13 cellular contexts compared by ENCODE assay signal in the genomic region with DNA sequence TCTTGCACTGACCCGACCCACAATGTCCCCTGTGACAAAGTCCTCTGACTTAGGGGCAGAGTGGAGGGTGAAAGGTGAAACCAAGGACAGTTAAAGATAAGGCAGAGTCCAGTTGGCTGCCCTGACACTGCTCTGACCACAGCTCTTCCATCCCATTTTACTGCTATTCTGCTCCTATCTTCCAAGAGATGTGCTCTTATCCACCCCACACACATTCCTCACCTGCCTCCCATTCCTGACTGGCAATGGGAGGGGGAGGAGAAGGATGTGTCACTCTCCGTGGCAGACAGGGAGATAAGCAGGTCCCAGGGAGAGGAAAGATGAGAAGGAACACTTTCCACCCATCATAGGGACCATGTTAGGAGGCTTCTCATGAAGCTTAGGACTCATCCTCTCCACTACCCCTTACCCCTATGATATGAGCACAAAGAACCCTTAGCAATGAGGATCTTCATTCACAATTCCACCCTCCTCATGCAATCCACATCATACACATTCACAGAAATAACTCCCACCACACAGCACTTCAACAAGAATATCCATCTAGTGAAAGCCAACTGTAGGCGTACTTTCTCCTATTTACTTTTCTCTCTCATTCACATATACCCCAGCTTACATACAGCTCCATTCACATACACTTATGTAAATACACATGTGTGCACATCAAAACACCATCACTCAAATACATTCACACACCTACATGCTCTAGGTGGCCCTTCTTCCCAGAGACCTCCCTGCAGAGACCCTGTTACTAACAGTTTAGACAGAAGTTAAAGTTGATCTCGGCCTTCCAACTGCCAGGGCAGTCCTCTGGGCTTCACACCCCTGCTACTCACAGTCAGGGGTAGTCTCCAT. TPM values are rescaled to one million over a fixed set of nuclear protein-coding genes. Genes with fewer than 3 reads are reported as not detected.
DNase-seq lines count a peak whose midpoint lies in the region; ATAC-seq and TF ChIP-seq lines count a peak whose summit lies in the region.
"Had no signal": no experiment of that assay in that cellular context is flagged by ENCODE, and none has a peak within 500 bp of the region (broad histone marks: within the 10 kb centered on the region; RNA-seq: fewer than 3 reads in every experiment).

No MANE protein-coding gene starts in this region.

- H3K4me1 Mint-ChIP-seq in CD4-positive, alpha-beta T cell (ENCODE audit: low read depth) = peaks cover 2% of the 10 kb centered on the region
- peaks cover 6 to 13% (median 6%) of the 10 kb centered on the region in 3 donors for H3K4me1 Mint-ChIP-seq in IgD-negative memory B cell
- peaks cover 18 to 19% of the 10 kb centered on the region in 2 donors for H3K4me1 Mint-ChIP-seq in natural killer cell treated with Interleukin-12 subunit alpha and Interleukin-12 subunit beta and Interleukin-15 and Interleukin-18, amount 100 ng/mL, for 72 hours (ENCODE audit: low read depth in 2 of 2)

- H3K27ac ChIP-seq in CD4-positive, alpha-beta T cell (ENCODE audit: low read depth, low read length) = no peak overlapping the region
- H3K27ac ChIP-seq: KMS-11, ovary, transverse colon had no signal

- CTCF ChIA-PET in CD4-positive, alpha-beta T cell (lab: Charles Lee) = no interaction called here

- ATAC-seq in CD4-positive, alpha-beta T cell (ENCODE audit: poor library complexity) = no peak
- ATAC-seq in natural killer cell treated with Interleukin-12 subunit alpha and Interleukin-12 subunit beta and Interleukin-15 and Interleukin-18, amount 100 ng/mL, for 72 hours = no peak

- in situ Hi-C loops in KBM-7 (cut with MboI; ENCODE audit: low pct_unique_long_range_greater_than_20kb, low sequenced_read_pairs) = loop anchor here (25.0 kb wide), 1 partner anchor 112 kb away; no protein-coding TSS in a partner anchor

- H3K27me3 ChIP-seq in CD4-positive, alpha-beta T cell (ENCODE audit: control insufficient read depth, insufficient read depth, low read length) = no peaks in the 10 kb centered on the region
- H3K27me3 ChIP-seq: ovary, transverse colon had no signal

- no peak for TF ChIP-seq CTCF in CD4-positive, alpha-beta T cell (IDR thresholded peaks at IDR 0.05)

- peak overlapping the region; percentile 45 for H3K4me3 Mint-ChIP-seq in CD4-positive, alpha-beta T cell
- peak overlapping the region in 3 of 4 donors; percentile 0 to 65 (median 35) for H3K4me3 Mint-ChIP-seq in IgD-negative memory B cell
- H3K4me3 Mint-ChIP-seq in natural killer cell treated with Interleukin-12 subunit alpha and Interleukin-12 subunit beta and Interleukin-15 and Interleukin-18, amount 100 ng/mL, for 72 hours = peak overlapping the region; percentile 1
- H3K4me3 Mint-ChIP-seq: activated naive CD4-positive, alpha-beta T cell treated with anti-CD3 and anti-CD28 coated beads, Interleukin-2, amount 10 ng/mL, durations not matched to agents 7 days and 5 days had no signal

- H3K9me3 ChIP-seq in CD4-positive, alpha-beta T cell (ENCODE audit: control insufficient read depth, low read length) = no peaks in the 10 kb centered on the region
- H3K9me3 ChIP-seq: ovary, transverse colon had no signal

- intact Hi-C loops in CD4-positive, alpha-beta T cell (cut with DNase I, micrococcal nuclease) = no loop called here

- no peak for DNase-seq in CD4-positive, alpha-beta T cell
- DNase-seq in glomerular visceral epithelial cell (ENCODE audit: extremely low spot score) (peak; percentile 21), KG1 (lab: John Stamatoyannopoulos, UW) (no peak), KBM-7 (no peak), DMS 273 (lab: John Stamatoyannopoulos, UW; ENCODE audit: unreplicated experiment) (no peak), SK-N-DZ (ENCODE audit: low spot score) (no peak)
- no peak for DNase-seq in natural killer cell treated with Interleukin-12 subunit alpha and Interleukin-12 subunit beta and Interleukin-15 and Interleukin-18, amount 100 ng/mL, for 72 hours (ENCODE audit: low spot score)
- DNase-seq: activated naive CD4-positive, alpha-beta T cell treated with anti-CD3 and anti-CD28 coated beads, Interleukin-2, amount 10 ng/mL, durations not matched to agents 7 days and 5 days; CD4-positive, alpha-beta memory T cell; transverse colon had no signal

- H3K9me3 Mint-ChIP-seq in CD4-positive, alpha-beta T cell = no peaks in the 10 kb centered on the region
- H3K9me3 Mint-ChIP-seq in IgD-negative memory B cell = no peaks in the 10 kb centered on the region
- H3K9me3 Mint-ChIP-seq in natural killer cell treated with Interleukin-12 subunit alpha and Interleukin-12 subunit beta and Interleukin-15 and Interleukin-18, amount 100 ng/mL, for 72 hours = no peaks in the 10 kb centered on the region
- H3K9me3 Mint-ChIP-seq: activated naive CD4-positive, alpha-beta T cell treated with anti-CD3 and anti-CD28 coated beads, Interleukin-2, amount 10 ng/mL, durations not matched to agents 7 days and 5 days; CD4-positive, alpha-beta memory T cell had no signal

- POLR2A ChIA-PET in CD4-positive, alpha-beta T cell (lab: Charles Lee) = no interaction called here

- no peak overlapping the region for H3K27ac Mint-ChIP-seq in CD4-positive, alpha-beta T cell
- no peak overlapping the region for H3K27ac Mint-ChIP-seq in IgD-negative memory B cell
- no peak overlapping the region for H3K27ac Mint-ChIP-seq in natural killer cell treated with Interleukin-12 subunit alpha and Interleukin-12 subunit beta and Interleukin-15 and Interleukin-18, amount 100 ng/mL, for 72 hours
- H3K27ac Mint-ChIP-seq: activated naive CD4-positive, alpha-beta T cell treated with anti-CD3 and anti-CD28 coated beads, Interleukin-2, amount 10 ng/mL, durations not matched to agents 7 days and 5 days had no signal

- no peaks in the 10 kb centered on the region for H3K36me3 Mint-ChIP-seq in CD4-positive, alpha-beta T cell (ENCODE audit: low read depth)
- no peaks in the 10 kb centered on the region for H3K36me3 Mint-ChIP-seq in IgD-negative memory B cell
- no peaks in the 10 kb centered on the region for H3K36me3 Mint-ChIP-seq in natural killer cell treated with Interleukin-12 subunit alpha and Interleukin-12 subunit beta and Interleukin-15 and Interleukin-18, amount 100 ng/mL, for 72 hours
- H3K36me3 Mint-ChIP-seq: activated naive CD4-positive, alpha-beta T cell treated with anti-CD3 and anti-CD28 coated beads, Interleukin-2, amount 10 ng/mL, durations not matched to agents 7 days and 5 days; CD4-positive, alpha-beta memory T cell had no signal

- H3K27me3 Mint-ChIP-seq in CD4-positive, alpha-beta T cell = peaks cover 7% of the 10 kb centered on the region
- no peaks in the 10 kb centered on the region for H3K27me3 Mint-ChIP-seq in IgD-negative memory B cell
- no peaks in the 10 kb centered on the region for H3K27me3 Mint-ChIP-seq in natural killer cell treated with Interleukin-12 subunit alpha and Interleukin-12 subunit beta and Interleukin-15 and Interleukin-18, amount 100 ng/mL, for 72 hours

RNA-seq across cellular contexts. Expression of a gene that starts 6.6 kb away (rescaled TPM):
- not detected for total RNA-seq in CD4-positive, alpha-beta T cell
- not detected for polyA plus RNA-seq in IgD-negative memory B cell
- not detected for total RNA-seq in natural killer cell treated with Interleukin-12 subunit alpha and Interleukin-12 subunit beta and Interleukin-15 and Interleukin-18, amount 100 ng/mL, for 72 hours
- not detected in 2 replicates for polyA plus RNA-seq in SK-N-DZ (2014; cell fraction: cytosol; rRNA removed)
- 0.03 and 0.12 TPM in 2 replicates for polyA plus RNA-seq in SK-N-DZ (2014; cell fraction: nucleus; rRNA removed)
- total RNA-seq: CD4-positive, alpha-beta memory T cell had no signal
- polyA plus RNA-seq: CD4-positive, alpha-beta memory T cell had no signal

RNA-seq across cellular contexts. Expression of a gene that starts 7.9 kb away (rescaled TPM):
- not detected for total RNA-seq in CD4-positive, alpha-beta T cell
- not detected for polyA plus RNA-seq in IgD-negative memory B cell
- not detected for total RNA-seq in natural killer cell treated with Interleukin-12 subunit alpha and Interleukin-12 subunit beta and Interleukin-15 and Interleukin-18, amount 100 ng/mL, for 72 hours
- 0.73 and 1.9 TPM in 2 replicates for polyA plus RNA-seq in SK-N-DZ (2014; cell fraction: cytosol; rRNA removed)
- 0.15 and 0.83 TPM in 2 replicates for polyA plus RNA-seq in SK-N-DZ (2014; cell fraction: nucleus; rRNA removed)
- total RNA-seq: CD4-positive, alpha-beta memory T cell had no signal
- polyA plus RNA-seq: CD4-positive, alpha-beta memory T cell had no signal

RNA-seq across cellular contexts. Expression of a gene that starts 48.7 kb away (rescaled TPM):
- total RNA-seq in CD4-positive, alpha-beta T cell = 1 to 10 TPM; 4.9 to 5.1 TPM
- 0.99 TPM for polyA plus RNA-seq in IgD-negative memory B cell
- 10 to 100 TPM in 1 of 2 donors, 1 to 10 TPM in 1; 9.8 to 26.0 TPM for total RNA-seq in natural killer cell treated with Interleukin-12 subunit alpha and Interleukin-12 subunit beta and Interleukin-15 and Interleukin-18, amount 100 ng/mL, for 72 hours
- polyA plus RNA-seq in SK-N-DZ (2014; cell fraction: cytosol; rRNA removed) = 2.0 and 11.4 TPM in 2 replicates
- 14.0 and 24.7 TPM in 2 replicates for polyA plus RNA-seq in SK-N-DZ (2014; cell fraction: nucleus; rRNA removed)

RNA-seq across cellular contexts. Expression of a gene that starts 58.1 kb away (rescaled TPM):
- 1 to 10 TPM; 2.7 to 3.2 TPM for total RNA-seq in CD4-positive, alpha-beta T cell
- 0.75 TPM for polyA plus RNA-seq in IgD-negative memory B cell
- total RNA-seq in natural killer cell treated with Interleukin-12 subunit alpha and Interleukin-12 subunit beta and Interleukin-15 and Interleukin-18, amount 100 ng/mL, for 72 hours = 10 to 100 TPM in 1 of 2 donors, 1 to 10 TPM in 1; 9.3 to 18.1 TPM
- polyA plus RNA-seq in SK-N-DZ (2014; cell fraction: cytosol; rRNA removed) = 13.0 and 22.3 TPM in 2 replicates
- 17.2 and 21.1 TPM in 2 replicates for polyA plus RNA-seq in SK-N-DZ (2014; cell fraction: nucleus; rRNA removed)
